34 cellular contexts compared by ENCODE assay signal in the genomic region with DNA sequence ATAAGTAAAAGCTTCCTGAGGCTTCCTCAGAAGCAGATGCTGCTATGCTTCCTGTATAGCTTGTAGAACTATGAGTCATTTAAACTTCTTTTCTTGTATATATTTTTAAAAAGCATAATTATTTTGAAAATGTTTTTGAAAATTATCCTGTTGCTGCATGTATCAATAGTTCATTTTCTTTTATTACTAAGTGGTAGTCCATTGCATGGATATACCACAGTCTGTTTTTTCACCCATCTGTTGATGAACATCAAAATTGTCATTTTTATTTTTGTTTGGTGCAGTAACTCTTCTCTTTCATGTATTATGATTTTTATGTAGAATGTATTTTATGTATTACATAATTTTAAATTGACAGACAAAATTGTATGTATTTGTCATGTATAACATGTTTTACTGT.
"Had no signal": no experiment of that assay in that cellular context is flagged by ENCODE, and none has a peak within 500 bp of the region (broad histone marks: within the 10 kb centered on the region; RNA-seq: fewer than 3 reads in every experiment).

No MANE protein-coding gene starts in this region.

- H3K27me3 ChIP-seq: MG63 had no signal

- H3K36me3 ChIP-seq: MG63 had no signal

- H3K9ac ChIP-seq: KMS-11 had no signal

- H3K4me2 ChIP-seq: KMS-11 had no signal

- DNase-seq: Karpas-422, Kasumi-1, KBM-7, KG1, MG63, MM.1S, MV-4-11, NCI-H1048, NCI-H1092, NCI-H1092 treated with DMSO at 0.1 percent for 48 hours, NCI-H1105, NCI-H1105 treated with DMSO at 0.1 percent for 48 hours, NCI-H1417, NCI-H1417 treated with DMSO at 0.1 percent for 48 hours, NCI-H1436, NCI-H1436 treated with DMSO at 0.1 percent for 48 hours, NCI-H146, NCI-H1694, NCI-H1694 treated with DMSO at 0.1 percent for 48 hours, NCI-H187, NCI-H1930, NCI-H2029, NCI-H2029 treated with DMSO at 0.1 percent for 48 hours, NCI-H2081, NCI-H2081 treated with DMSO at 0.1 percent for 48 hours, NCI-H2107, NCI-H2171, NCI-H2171 treated with DMSO at 0.1 percent for 48 hours, NCI-H2227 treated with DMSO at 0.1 percent for 48 hours, NCI-H226, NCI-H345, NCI-H446, NCI-H446 treated with DMSO at 0.1 percent for 48 hours had no signal

- H3K4me3 ChIP-seq: MG63 had no signal

- H3K27ac ChIP-seq: KMS-11 had no signal
